ENCODE assay signal across 17 cellular contexts in genomic region chr4:3307891-3308575, GRCh38. TPM values are rescaled to one million over a fixed set of nuclear protein-coding genes. Genes with fewer than 3 reads are reported as not detected.
DNase-seq lines count a peak whose midpoint lies in the region; ATAC-seq and TF ChIP-seq lines count a peak whose summit lies in the region.
"Had no signal": no experiment of that assay in that cellular context is flagged by ENCODE, and none has a peak within 500 bp of the region (broad histone marks: within the 10 kb centered on the region; RNA-seq: fewer than 3 reads in every experiment).

No MANE protein-coding gene starts in this region.

- H3K27me3 ChIP-seq in neuronal stem cell (ENCODE audit: control insufficient read depth in 3 of 3, insufficient read depth in 3 of 3, low read depth in 1 of 3, low read length in 3 of 3), result no peaks in the 10 kb centered on the region
- H3K27me3 ChIP-seq: SJCRH30 had no signal

- H3K9ac ChIP-seq in neuronal stem cell (ENCODE audit: low read depth, low read length, poor library complexity), result peak overlapping the region; percentile 33

- no peaks in the 10 kb centered on the region for H3K9me3 Mint-ChIP-seq in natural killer cell treated with Interleukin-12 subunit alpha and Interleukin-12 subunit beta and Interleukin-15 and Interleukin-18, amount 100 ng/mL, for 72 hours
- no peaks in the 10 kb centered on the region for H3K9me3 Mint-ChIP-seq in natural killer cell
- H3K9me3 Mint-ChIP-seq: activated CD4-positive, alpha-beta memory T cell treated with anti-CD3 and anti-CD28 coated beads for 36 hours; activated naive CD4-positive, alpha-beta T cell treated with anti-CD3 and anti-CD28 coated beads for 36 hours had no signal

- no peak overlapping the region for H3K27ac ChIP-seq in neuronal stem cell (replicated peaks; ENCODE audit: low read length)
- H3K27ac ChIP-seq: SJCRH30, thoracic aorta, WERI-Rb-1 had no signal

- H3K4me3 Mint-ChIP-seq in natural killer cell treated with Interleukin-12 subunit alpha and Interleukin-12 subunit beta and Interleukin-15 and Interleukin-18, amount 100 ng/mL, for 72 hours, result no peak overlapping the region
- no peak overlapping the region for H3K4me3 Mint-ChIP-seq in natural killer cell
- H3K4me3 Mint-ChIP-seq: activated CD4-positive, alpha-beta memory T cell treated with anti-CD3 and anti-CD28 coated beads for 36 hours; activated naive CD4-positive, alpha-beta T cell treated with anti-CD3 and anti-CD28 coated beads for 36 hours; T-helper 17 cell had no signal

- no peak overlapping the region for H2BK5ac ChIP-seq in neuronal stem cell (ENCODE audit: low read length)

- H3K4me1 ChIP-seq in neuronal stem cell (ENCODE audit: control insufficient read depth in 2 of 2, insufficient read depth in 1 of 2, low read depth in 1 of 2, low read length in 2 of 2), result peaks cover 36 to 45% of the 10 kb centered on the region in 2 donors

- H2AFZ ChIP-seq in neuronal stem cell (ENCODE audit: low read length), result no peak overlapping the region

- no peaks in the 10 kb centered on the region for H3K27me3 Mint-ChIP-seq in natural killer cell treated with Interleukin-12 subunit alpha and Interleukin-12 subunit beta and Interleukin-15 and Interleukin-18, amount 100 ng/mL, for 72 hours
- peaks cover 0 to 5% of the 10 kb centered on the region in 2 donors for H3K27me3 Mint-ChIP-seq in natural killer cell (ENCODE audit: low read depth in 2 of 2)
- H3K27me3 Mint-ChIP-seq: activated CD4-positive, alpha-beta memory T cell treated with anti-CD3 and anti-CD28 coated beads for 36 hours had no signal

- H4K8ac ChIP-seq in neuronal stem cell (ENCODE audit: low read depth, low read length), result no peak overlapping the region

- H3K9me3 ChIP-seq in neuronal stem cell (replicated peaks in 1 of 2; ENCODE audit: control insufficient read depth in 2 of 2, insufficient read depth in 1 of 2, low read depth in 1 of 2, low read length in 2 of 2), result no peaks in the 10 kb centered on the region
- H3K9me3 ChIP-seq: SJCRH30, thoracic aorta had no signal

- no peak overlapping the region for H2AK5ac ChIP-seq in neuronal stem cell (ENCODE audit: low read depth, low read length)

- peak overlapping the region; percentile 22 for H4K91ac ChIP-seq in neuronal stem cell (ENCODE audit: low read depth, low read length, poor library complexity)

- H3K4me3 ChIP-seq in neuronal stem cell (ENCODE audit: low read length in 2 of 2), result no peak overlapping the region
- H3K4me3 ChIP-seq: SJCRH30, thoracic aorta had no signal

- H3K36me3 ChIP-seq in neuronal stem cell (replicated peaks in 1 of 2; ENCODE audit: control insufficient read depth in 2 of 2, insufficient read depth in 2 of 2, low read length in 2 of 2), result peaks cover 0 to 8% of the 10 kb centered on the region in 2 donors
- H3K36me3 ChIP-seq: thoracic aorta had no signal

- no peak overlapping the region for H3K4ac ChIP-seq in neuronal stem cell (ENCODE audit: low read length)

- H2BK15ac ChIP-seq in neuronal stem cell (ENCODE audit: low read length), result peak overlapping the region; percentile 79

- peak overlapping the region; percentile 22 for H3K23ac ChIP-seq in neuronal stem cell (ENCODE audit: low read depth, low read length, poor library complexity)

- DNase-seq in natural killer cell treated with Interleukin-12 subunit alpha and Interleukin-12 subunit beta and Interleukin-15 and Interleukin-18, amount 100 ng/mL, for 72 hours (ENCODE audit: low spot score), result peak; percentile 44
- DNase-seq in natural killer cell (no peak), cerebellum (ENCODE audit: low spot score) (peak; percentile 42), neuronal stem cell (ENCODE audit: low spot score) (no peak), AML-193 (lab: John Stamatoyannopoulos, UW) (no peak)
- DNase-seq: activated CD4-positive, alpha-beta memory T cell treated with anti-CD3 and anti-CD28 coated beads for 36 hours; activated naive CD4-positive, alpha-beta T cell treated with anti-CD3 and anti-CD28 coated beads for 36 hours; KBM-7; midbrain; NCI-H526 treated with DMSO at 0.1 percent for 48 hours; OCI-M1; SJCRH30; WERI-Rb-1 had no signal

- peaks cover 12% of the 10 kb centered on the region for H3K79me1 ChIP-seq in neuronal stem cell (ENCODE audit: low read depth, low read length)

- H3K4me2 ChIP-seq in neuronal stem cell (ENCODE audit: insufficient read depth, low read length, poor library complexity, severe bottlenecking), result no peak overlapping the region

- H2BK120ac ChIP-seq in neuronal stem cell (ENCODE audit: low read depth, low read length), result no peak overlapping the region

- no peaks in the 10 kb centered on the region for H3K36me3 Mint-ChIP-seq in natural killer cell treated with Interleukin-12 subunit alpha and Interleukin-12 subunit beta and Interleukin-15 and Interleukin-18, amount 100 ng/mL, for 72 hours
- no peaks in the 10 kb centered on the region for H3K36me3 Mint-ChIP-seq in natural killer cell
- H3K36me3 Mint-ChIP-seq: activated CD4-positive, alpha-beta memory T cell treated with anti-CD3 and anti-CD28 coated beads for 36 hours had no signal

- H3K18ac ChIP-seq in neuronal stem cell (ENCODE audit: low read length), result peak overlapping the region; percentile 44

- H2BK12ac ChIP-seq in neuronal stem cell (ENCODE audit: low read length), result peak overlapping the region; percentile 24

- peaks cover 7 to 9% of the 10 kb centered on the region in 2 donors for H3K4me1 Mint-ChIP-seq in natural killer cell treated with Interleukin-12 subunit alpha and Interleukin-12 subunit beta and Interleukin-15 and Interleukin-18, amount 100 ng/mL, for 72 hours (ENCODE audit: low read depth in 2 of 2)
- peaks cover 10% of the 10 kb centered on the region in 2 donors for H3K4me1 Mint-ChIP-seq in natural killer cell

- no peak overlapping the region for H3K27ac Mint-ChIP-seq in natural killer cell treated with Interleukin-12 subunit alpha and Interleukin-12 subunit beta and Interleukin-15 and Interleukin-18, amount 100 ng/mL, for 72 hours
- H3K27ac Mint-ChIP-seq in natural killer cell, result no peak overlapping the region
- H3K27ac Mint-ChIP-seq: activated CD4-positive, alpha-beta memory T cell treated with anti-CD3 and anti-CD28 coated beads for 36 hours; activated naive CD4-positive, alpha-beta T cell treated with anti-CD3 and anti-CD28 coated beads for 36 hours; T-helper 17 cell had no signal

- no peak for ATAC-seq in natural killer cell treated with Interleukin-12 subunit alpha and Interleukin-12 subunit beta and Interleukin-15 and Interleukin-18, amount 100 ng/mL, for 72 hours
- ATAC-seq in natural killer cell (no peak), HG03442 (IDR thresholded peaks at IDR 0.05; ENCODE audit: unreplicated experiment) (no peak), HG02884 (IDR thresholded peaks at IDR 0.05; ENCODE audit: unreplicated experiment) (no peak)
- ATAC-seq: T-helper 17 cell had no signal

- no peak for TF ChIP-seq CTCF in natural killer cell (IDR thresholded peaks at IDR 0.05)

- intact Hi-C loops in natural killer cell (cut with micrococcal nuclease), result no loop called here

- WGBS in neuronal stem cell (ENCODE audit: extremely low coverage in 2 of 2, insufficient read length in 2 of 2, insufficient replicate concordance in 1 of 2), 2 donors, result no CpG with 5 or more reads among the region's 31 CpGs

- peak overlapping the region; percentile 51 for H3K14ac ChIP-seq in neuronal stem cell (ENCODE audit: low read length)

RNA-seq across cellular contexts. Expression of gene RGS12, which starts 15.2 kb away (rescaled TPM):
- total RNA-seq in natural killer cell treated with Interleukin-12 subunit alpha and Interleukin-12 subunit beta and Interleukin-15 and Interleukin-18, amount 100 ng/mL, for 72 hours, result 1 to 10 TPM; 1.9 to 7.0 TPM
- 10 to 100 TPM; 10.5 to 12.3 (median 10.6) TPM for total RNA-seq in natural killer cell
- total RNA-seq in cerebellum, result 87.5 TPM
- polyA plus RNA-seq in neuronal stem cell (2013, experiment 1 of 2), result 26.5 TPM
- 27.6 TPM for polyA plus RNA-seq in neuronal stem cell (2013, experiment 2 of 2)

RNA-seq across cellular contexts. Expression of gene MSANTD1, which starts 59.1 kb away (rescaled TPM):
- total RNA-seq in natural killer cell treated with Interleukin-12 subunit alpha and Interleukin-12 subunit beta and Interleukin-15 and Interleukin-18, amount 100 ng/mL, for 72 hours, result 1 to 10 TPM; 1.8 to 2.0 TPM
- total RNA-seq in natural killer cell (1 to 10 TPM in 2 of 3 donors, under 1 TPM in 1; 0.54 to 2.2 (median 1.8) TPM), cerebellum (3.8 TPM)
- polyA plus RNA-seq in neuronal stem cell (2013, experiment 1 of 2), result 0.13 TPM
- 0.12 TPM for polyA plus RNA-seq in neuronal stem cell (2013, experiment 2 of 2)

Comparison
In these comparisons a context has a peak if more than half of its experiments do, and no peak if none do; other contexts are left out.
1. DNase-seq: peak in natural killer cell treated with Interleukin-12 subunit alpha and Interleukin-12 subunit beta and Interleukin-15 and Interleukin-18, amount 100 ng/mL, for 72 hours (single experiment) and cerebellum (single experiment); none in natural killer cell (single experiment), neuronal stem cell (single experiment) and AML-193 (0 of 2).